Comparison of ENCODE assay signal across 31 cellular contexts in genomic region chr20:44698351-44698750, GRCh38. TPM values are rescaled to one million over a fixed set of nuclear protein-coding genes. Genes with fewer than 3 reads are reported as not detected.
"Had no signal": no experiment of that assay in that cellular context is flagged by ENCODE, and none has a peak within 500 bp of the region (broad histone marks: within the 10 kb centered on the region; RNA-seq: fewer than 3 reads in every experiment).

No MANE protein-coding gene starts in this region.

- DNase-seq: activated CD4-positive, alpha-beta memory T cell treated with anti-CD3 and anti-CD28 coated beads, Interleukin-2, amount 10 ng/mL, durations not matched to agents 7 days and 5 days; activated CD4-positive, alpha-beta T cell treated with anti-CD3 and anti-CD28 coated beads, Interleukin-2, amount 10 ng/mL, durations not matched to agents 24 days and 14 days; activated effector memory CD4-positive, alpha-beta T cell treated with Interleukin-2 at 50 U/mL for 16 hours; activated naive CD4-positive, alpha-beta T cell treated with anti-CD3 and anti-CD28 coated beads for 36 hours; activated naive CD8-positive, alpha-beta T cell treated with anti-CD3 and anti-CD28 coated beads, Interleukin-2, amount 50 U/mL, for 24 hours; activated T-cell treated with anti-CD3 and anti-CD28 coated beads, Interleukin-2, amount 50 U/mL, for 72 hours; body of pancreas; effector memory CD4-positive, alpha-beta T cell; gastrocnemius medialis; heart left ventricle; islet precursor cell; left colon; occipital lobe; small intestine; stimulated activated CD4-positive, alpha-beta T cell treated with anti-CD3 and anti-CD28 coated beads, Interleukin-2, amount 100 ng/mL, for 24 hours; stomach had no signal

- H3K27me3 Mint-ChIP-seq: activated CD4-positive, alpha-beta memory T cell treated with anti-CD3 and anti-CD28 coated beads, Interleukin-2, amount 10 ng/mL, durations not matched to agents 7 days and 5 days; activated CD4-positive, alpha-beta T cell treated with anti-CD3 and anti-CD28 coated beads, Interleukin-2, amount 10 ng/mL, durations not matched to agents 24 days and 14 days; activated naive CD8-positive, alpha-beta T cell treated with anti-CD3 and anti-CD28 coated beads, Interleukin-2, amount 50 U/mL, for 24 hours; type B pancreatic cell had no signal

- H3K36me3 Mint-ChIP-seq: memory B cell; stimulated activated effector memory CD8-positive, alpha-beta T cell treated with anti-CD3 and anti-CD28 coated beads, Interleukin-12 subunit alpha, Interleukin-12 subunit beta, amount 100 ng/mL, for 72 hours; type B pancreatic cell had no signal

- H3K4me3 ChIP-seq: body of pancreas, cardiac muscle cell, gastrocnemius medialis, heart left ventricle, stomach, suprapubic skin had no signal

- H3K9me3 ChIP-seq: body of pancreas, gastrocnemius medialis, stomach, suprapubic skin had no signal

- FAIRE-seq: endothelial cell of umbilical vein, small intestine had no signal

- H3K9me3 Mint-ChIP-seq: activated CD4-positive, alpha-beta memory T cell treated with anti-CD3 and anti-CD28 coated beads, Interleukin-2, amount 10 ng/mL, durations not matched to agents 7 days and 5 days; activated CD4-positive, alpha-beta T cell treated with anti-CD3 and anti-CD28 coated beads, Interleukin-2, amount 10 ng/mL, durations not matched to agents 24 days and 14 days; activated naive CD4-positive, alpha-beta T cell treated with anti-CD3 and anti-CD28 coated beads for 36 hours; activated naive CD8-positive, alpha-beta T cell treated with anti-CD3 and anti-CD28 coated beads, Interleukin-2, amount 50 U/mL, for 24 hours; activated T-cell treated with anti-CD3 and anti-CD28 coated beads, Interleukin-2, amount 50 U/mL, for 72 hours; memory B cell; neural crest cell; stimulated activated effector memory CD8-positive, alpha-beta T cell treated with anti-CD3 and anti-CD28 coated beads, Interleukin-12 subunit alpha, Interleukin-12 subunit beta, amount 100 ng/mL, for 72 hours; T-helper 2 cell treated with Interferon-gamma antibody and Interleukin-4, amounts not matched to agents 5 μg/mL and 100 μg/mL, for 36 hours; type B pancreatic cell had no signal

- H3K4me3 Mint-ChIP-seq: activated CD4-positive, alpha-beta memory T cell treated with anti-CD3 and anti-CD28 coated beads, Interleukin-2, amount 10 ng/mL, durations not matched to agents 7 days and 5 days; activated CD4-positive, alpha-beta T cell treated with anti-CD3 and anti-CD28 coated beads, Interleukin-2, amount 10 ng/mL, durations not matched to agents 24 days and 14 days; activated naive CD4-positive, alpha-beta T cell treated with anti-CD3 and anti-CD28 coated beads for 36 hours; activated naive CD8-positive, alpha-beta T cell treated with anti-CD3 and anti-CD28 coated beads, Interleukin-2, amount 50 U/mL, for 24 hours; activated T-cell treated with anti-CD3 and anti-CD28 coated beads, Interleukin-2, amount 50 U/mL, for 72 hours; memory B cell; neural crest cell; stimulated activated effector memory CD8-positive, alpha-beta T cell treated with anti-CD3 and anti-CD28 coated beads, Interleukin-12 subunit alpha, Interleukin-12 subunit beta, amount 100 ng/mL, for 72 hours; T-helper 2 cell treated with Interferon-gamma antibody and Interleukin-4, amounts not matched to agents 5 μg/mL and 100 μg/mL, for 36 hours; type B pancreatic cell had no signal

- H3K27me3 ChIP-seq: body of pancreas, cardiac muscle cell, gastrocnemius medialis, heart left ventricle, stomach, suprapubic skin had no signal

- H3K4me1 ChIP-seq: body of pancreas had no signal

- H3K36me3 ChIP-seq: cardiac muscle cell, gastrocnemius medialis, heart left ventricle, stomach, suprapubic skin had no signal

- H3K27ac Mint-ChIP-seq: activated CD4-positive, alpha-beta memory T cell treated with anti-CD3 and anti-CD28 coated beads, Interleukin-2, amount 10 ng/mL, durations not matched to agents 7 days and 5 days; activated CD4-positive, alpha-beta T cell treated with anti-CD3 and anti-CD28 coated beads, Interleukin-2, amount 10 ng/mL, durations not matched to agents 24 days and 14 days; activated naive CD4-positive, alpha-beta T cell treated with anti-CD3 and anti-CD28 coated beads for 36 hours; activated naive CD8-positive, alpha-beta T cell treated with anti-CD3 and anti-CD28 coated beads, Interleukin-2, amount 50 U/mL, for 24 hours; activated T-cell treated with anti-CD3 and anti-CD28 coated beads, Interleukin-2, amount 50 U/mL, for 72 hours; memory B cell; stimulated activated effector memory CD8-positive, alpha-beta T cell treated with anti-CD3 and anti-CD28 coated beads, Interleukin-12 subunit alpha, Interleukin-12 subunit beta, amount 100 ng/mL, for 72 hours; T-helper 2 cell treated with Interferon-gamma antibody and Interleukin-4, amounts not matched to agents 5 μg/mL and 100 μg/mL, for 36 hours; type B pancreatic cell had no signal

- ATAC-seq: activated CD4-positive, CD25-positive, alpha-beta regulatory T cell treated with anti-CD3 and anti-CD28 coated beads, Interleukin-2, amount 50 U/mL, for 24 hours; activated naive CD8-positive, alpha-beta T cell treated with anti-CD3 and anti-CD28 coated beads, Interleukin-2, amount 50 U/mL, for 24 hours; activated T-cell treated with anti-CD3 and anti-CD28 coated beads, Interleukin-2, amount 50 U/mL, for 72 hours; body of pancreas; esophagus mucosa; gastrocnemius medialis; heart left ventricle; left colon; sciatic nerve; stimulated activated effector memory CD8-positive, alpha-beta T cell treated with anti-CD3 and anti-CD28 coated beads, Interleukin-12 subunit alpha, Interleukin-12 subunit beta, amount 100 ng/mL, for 72 hours had no signal

- H3K27ac ChIP-seq: body of pancreas, cardiac muscle cell, heart left ventricle, stomach, suprapubic skin, VCaP had no signal

- H3K4me1 Mint-ChIP-seq: stimulated activated effector memory CD8-positive, alpha-beta T cell treated with anti-CD3 and anti-CD28 coated beads, Interleukin-12 subunit alpha, Interleukin-12 subunit beta, amount 100 ng/mL, for 72 hours had no signal

RNA-seq across cellular contexts. Expression of gene CCN5, which starts 16.8 kb away (rescaled TPM):
- total RNA-seq: activated CD4-positive, alpha-beta memory T cell treated with anti-CD3 and anti-CD28 coated beads, Interleukin-2, amount 10 ng/mL, durations not matched to agents 7 days and 5 days; activated CD4-positive, alpha-beta T cell treated with anti-CD3 and anti-CD28 coated beads, Interleukin-2, amount 10 ng/mL, durations not matched to agents 24 days and 14 days; activated naive CD4-positive, alpha-beta T cell treated with anti-CD3 and anti-CD28 coated beads for 36 hours; activated T-cell treated with anti-CD3 and anti-CD28 coated beads, Interleukin-2, amount 50 U/mL, for 72 hours; cardiac muscle cell; dermis microvascular lymphatic vessel endothelial cell; endothelial cell of umbilical vein; mononuclear cell; neural crest cell; occipital lobe had no signal

RNA-seq across cellular contexts. Expression of gene KCNK15, which starts 47.3 kb away (rescaled TPM):
- total RNA-seq: activated CD4-positive, alpha-beta memory T cell treated with anti-CD3 and anti-CD28 coated beads, Interleukin-2, amount 10 ng/mL, durations not matched to agents 7 days and 5 days; cardiac muscle cell; dermis microvascular lymphatic vessel endothelial cell; endothelial cell of umbilical vein; myocyte; neural crest cell; occipital lobe had no signal
